In the genomic region with DNA sequence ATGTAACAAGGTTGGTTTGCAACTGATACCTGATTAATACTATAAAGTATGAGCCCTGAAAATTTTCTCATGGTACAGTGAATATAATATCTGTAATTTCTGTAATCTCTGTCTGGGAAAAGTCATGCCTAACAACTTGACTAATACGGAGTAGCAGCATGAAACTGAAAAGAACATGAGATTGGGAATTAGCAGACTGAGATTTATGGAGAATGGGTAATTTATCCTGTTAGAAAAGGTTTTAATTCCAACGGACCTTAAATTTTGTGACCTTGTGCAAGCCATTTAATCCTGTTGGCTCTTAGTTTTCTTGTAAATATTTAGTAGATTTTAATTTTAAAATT, we compare ENCODE assay signal across 20 cellular contexts.
DNase-seq lines count a peak whose midpoint lies in the region; ATAC-seq and TF ChIP-seq lines count a peak whose summit lies in the region.
"Had no signal": no experiment of that assay in that cellular context is flagged by ENCODE, and none has a peak within 500 bp of the region (broad histone marks: within the 10 kb centered on the region; RNA-seq: fewer than 3 reads in every experiment).

No MANE protein-coding gene starts in this region.

- peak overlapping the region; percentile 41; the same call in 1 of the 2 replicates for H2AFZ ChIP-seq in Loucy (ENCODE audit: low read length)

- H3K4me1 ChIP-seq in Loucy (ENCODE audit: insufficient read depth, low read length, poor library complexity, severe bottlenecking) (no peaks in the 10 kb centered on the region), gastroesophageal sphincter (no peaks in the 10 kb centered on the region), right atrium auricular region (no peaks in the 10 kb centered on the region), suprapubic skin (peaks cover 18% of the 10 kb centered on the region), tibial artery (peaks cover 0 to 25% (median 10%) of the 10 kb centered on the region in 4 donors)
- H3K4me1 ChIP-seq: SJCRH30 had no signal

- no peaks in the 10 kb centered on the region for H4K20me1 ChIP-seq in Loucy (ENCODE audit: insufficient read depth, low read length, poor library complexity, severe bottlenecking)

- H3K9ac ChIP-seq in Loucy (ENCODE audit: low read depth, low read length, poor library complexity, severe bottlenecking) = no peak overlapping the region
- H3K9ac ChIP-seq: KMS-11 had no signal

- TF ChIP-seq EP300 in gastroesophageal sphincter (IDR thresholded peaks at IDR 0.05) = no peak
- TF ChIP-seq EP300 in suprapubic skin (IDR thresholded peaks at IDR 0.05) = no peak

- no peak overlapping the region for H3K4me2 ChIP-seq in Loucy (ENCODE audit: low read depth, low read length, poor library complexity, severe bottlenecking)

- TF ChIP-seq CTCF in Loucy (conservative IDR thresholded peaks at IDR 0.05; ENCODE audit: low read length) = no peak
- TF ChIP-seq CTCF in gastroesophageal sphincter (IDR thresholded peaks at IDR 0.05) = no peak
- TF ChIP-seq CTCF in right atrium auricular region (IDR thresholded peaks at IDR 0.05) = no peak
- TF ChIP-seq CTCF in suprapubic skin (IDR thresholded peaks at IDR 0.05) = no peak
- TF ChIP-seq CTCF in tibial artery (IDR thresholded peaks at IDR 0.05) = no peak

- no peaks in the 10 kb centered on the region for H3K79me2 ChIP-seq in Loucy (ENCODE audit: insufficient read depth, low read length)

- no peak for DNase-seq in right atrium auricular region (ENCODE audit: low spot score)
- DNase-seq in suprapubic skin (ENCODE audit: low spot score in 2 of 2) = no peak
- DNase-seq in tibial artery = no peak
- DNase-seq: COR-L47; DMS79; IMR-90; NCI-H1105; NCI-H2081; NCI-H2171; NCI-H345; NCI-H774; NK-92 treated with Interleukin-12 subunit alpha and Interleukin-12 subunit beta, amount 100 ng/mL, for 24 hours; SJCRH30 had no signal

- WGBS in gastroesophageal sphincter (ENCODE audit: low coverage in 1 of 2), 2 donors = 32 to 54% methylated on average over 2 of the region's 2 CpGs
- WGBS in suprapubic skin = 36% methylated on average over 2 of the region's 2 CpGs

- H3K4me3 ChIP-seq in Loucy (ENCODE audit: low read length, poor library complexity, severe bottlenecking) (no peak overlapping the region), gastroesophageal sphincter (no peak overlapping the region), right atrium auricular region (no peak overlapping the region), suprapubic skin (no peak overlapping the region), tibial artery (no peak overlapping the region)
- H3K4me3 ChIP-seq: SJCRH30 had no signal

- H3K36me3 ChIP-seq in Loucy (ENCODE audit: insufficient read depth, low read length) (no peaks in the 10 kb centered on the region), gastroesophageal sphincter (no peaks in the 10 kb centered on the region), right atrium auricular region (no peaks in the 10 kb centered on the region), suprapubic skin (no peaks in the 10 kb centered on the region), tibial artery (no peaks in the 10 kb centered on the region)
- H3K36me3 ChIP-seq: SJCRH30 had no signal

- H3K27ac ChIP-seq in gastroesophageal sphincter (peak overlapping the region in 2 of 4 donors; percentile 17 to 36), right atrium auricular region (peak overlapping the region; percentile 35 to 60), suprapubic skin (peak overlapping the region; percentile 26), tibial artery (peak overlapping the region in 1 of 2 donors; percentile 39)
- H3K27ac ChIP-seq: KMS-11, SJCRH30 had no signal

- no peaks in the 10 kb centered on the region for H3K9me2 ChIP-seq in Loucy (replicated peaks; ENCODE audit: low read depth, low read length)

- peak; percentile 10 for ATAC-seq in gastroesophageal sphincter
- no peak for ATAC-seq in GM19035 (IDR thresholded peaks at IDR 0.05; ENCODE audit: unreplicated experiment)
- ATAC-seq in HG02840 (IDR thresholded peaks at IDR 0.05; ENCODE audit: low FRiP score, unreplicated experiment) = no peak
- ATAC-seq: HCT116, Panc1 had no signal

- intact Hi-C loops in tibial artery (cut with DNase I; ENCODE audit: low total_unique reads) = no loop called here

- no peaks in the 10 kb centered on the region for H3F3A ChIP-seq in Loucy (ENCODE audit: low read depth)

- no peak for TF ChIP-seq POLR2A in gastroesophageal sphincter (IDR thresholded peaks at IDR 0.05)
- no peak for TF ChIP-seq POLR2A in suprapubic skin (IDR thresholded peaks at IDR 0.05)

- H3K9me3 ChIP-seq in Loucy (ENCODE audit: insufficient read depth, low read depth, low read length) (no peaks in the 10 kb centered on the region), gastroesophageal sphincter (peaks cover 0 to 7% (median 0%) of the 10 kb centered on the region in 3 donors), right atrium auricular region (peaks cover 0 to 8% of the 10 kb centered on the region in 2 donors), suprapubic skin (no peaks in the 10 kb centered on the region), tibial artery (no peaks in the 10 kb centered on the region)
- H3K9me3 ChIP-seq: SJCRH30 had no signal

- H3K27me3 ChIP-seq in Loucy (ENCODE audit: insufficient read depth, low read length, poor library complexity, severe bottlenecking) = no peaks in the 10 kb centered on the region
- H3K27me3 ChIP-seq in gastroesophageal sphincter = no peaks in the 10 kb centered on the region
- H3K27me3 ChIP-seq in right atrium auricular region = no peaks in the 10 kb centered on the region
- no peaks in the 10 kb centered on the region for H3K27me3 ChIP-seq in suprapubic skin
- H3K27me3 ChIP-seq in tibial artery = no peaks in the 10 kb centered on the region
- H3K27me3 ChIP-seq: SJCRH30 had no signal
